ENCODE assay signal across 33 cellular contexts in genomic region chr13:97692628-97693027, GRCh38.
"Had no signal": no experiment of that assay in that cellular context is flagged by ENCODE, and none has a peak within 500 bp of the region (broad histone marks: within the 10 kb centered on the region; RNA-seq: fewer than 3 reads in every experiment).

No MANE protein-coding gene starts in this region.

- H3K4me3 ChIP-seq: adrenal gland, ascending aorta, body of pancreas, breast epithelium, cardiac muscle cell had no signal

- H3K9me3 ChIP-seq: adrenal gland, ascending aorta, body of pancreas, breast epithelium had no signal

- H3K36me3 ChIP-seq: adrenal gland, ascending aorta, brain microvascular endothelial cell, breast epithelium, cardiac muscle cell had no signal

- ATAC-seq: activated naive CD4-positive, alpha-beta T cell treated with anti-CD3 and anti-CD28 coated beads, Interleukin-2, amount 50 U/mL, for 72 hours; activated naive CD8-positive, alpha-beta T cell treated with anti-CD3 and anti-CD28 coated beads, Interleukin-2, amount 50 U/mL, for 24 hours; activated T-cell treated with anti-CD3 and anti-CD28 coated beads, Interleukin-2, amount 50 U/mL, for 4 hours; activated T-cell treated with anti-CD3 and anti-CD28 coated beads, Interleukin-2, amount 50 U/mL, for 72 hours; activated T-helper 17 cell treated with anti-CD3 and anti-CD28 coated beads, Interleukin-2, amount 50 U/mL, for 72 hours; body of pancreas had no signal

- H3K4me1 ChIP-seq: adrenal gland, ascending aorta, body of pancreas, breast epithelium had no signal

- DNase-seq: activated effector memory CD4-positive, alpha-beta T cell treated with anti-CD3 and anti-CD28 coated beads, Interleukin-2, amount 50 U/mL, for 16 hours; activated effector memory CD4-positive, alpha-beta T cell treated with Interleukin-2 at 50 U/mL for 16 hours; activated gamma-delta T cell; activated gamma-delta T cell treated with Interleukin-2 at 50 U/mL for 16 hours; activated naive CD4-positive, alpha-beta T cell; activated naive CD4-positive, alpha-beta T cell treated with anti-CD3 and anti-CD28 coated beads for 36 hours; activated naive CD4-positive, alpha-beta T cell treated with anti-CD3 and anti-CD28 coated beads, Interleukin-2, amount 10 ng/mL, durations not matched to agents 7 days and 5 days; activated naive CD4-positive, alpha-beta T cell treated with anti-CD3 and anti-CD28 coated beads, Interleukin-2, amount 50 U/mL, for 16 hours; activated naive CD4-positive, alpha-beta T cell treated with Interleukin-2 at 50 U/mL for 16 hours; activated naive CD8-positive, alpha-beta T cell treated with anti-CD3 and anti-CD28 coated beads for 36 hours; activated naive CD8-positive, alpha-beta T cell treated with anti-CD3 and anti-CD28 coated beads, Interleukin-2, amount 10 ng/mL, durations not matched to agents 7 days and 5 days; activated naive CD8-positive, alpha-beta T cell treated with anti-CD3 and anti-CD28 coated beads, Interleukin-2, amount 50 U/mL, for 24 hours; activated T-cell treated with anti-CD3 and anti-CD28 coated beads, Interleukin-2, amount 50 U/mL, for 24 hours; activated T-cell treated with anti-CD3 and anti-CD28 coated beads, Interleukin-2, amount 50 U/mL, for 4 hours; activated T-cell treated with anti-CD3 and anti-CD28 coated beads, Interleukin-2, amount 50 U/mL, for 48 hours; activated T-cell treated with anti-CD3 and anti-CD28 coated beads, Interleukin-2, amount 50 U/mL, for 72 hours; adrenal gland; amniotic stem cell; amygdala; anterior cingulate cortex; aorta; body of pancreas; brain microvascular endothelial cell; caudate nucleus; central memory CD4-positive, alpha-beta T cell; cerebellar nuclear complex had no signal

- H3K27ac ChIP-seq: adrenal gland, ascending aorta, body of pancreas, brain microvascular endothelial cell, breast epithelium, cardiac muscle cell had no signal

- FAIRE-seq: astrocyte, bronchial epithelial cell had no signal

- H3K27me3 ChIP-seq: adrenal gland, ascending aorta, body of pancreas, brain microvascular endothelial cell, breast epithelium, cardiac muscle cell had no signal
